In genomic region chr14:77040309-77040994, GRCh38 we compare ENCODE assay signal across 8 cellular contexts. TPM values are rescaled to one million over a fixed set of nuclear protein-coding genes. Genes with fewer than 3 reads are reported as not detected.
DNase-seq lines count a peak whose midpoint lies in the region; ATAC-seq and TF ChIP-seq lines count a peak whose summit lies in the region.

No MANE protein-coding gene starts in this region.

- H3K4me1 Mint-ChIP-seq in neural progenitor cell: peaks cover 92% of the 10 kb centered on the region

- H3F3A ChIP-seq in MM.1S (ENCODE audit: insufficient read depth, low read length) (peaks cover 37% of the 10 kb centered on the region), neural progenitor cell (ENCODE audit: low read depth) (peaks cover 24% of the 10 kb centered on the region)

- peak overlapping the region; percentile 99 for H3K27ac Mint-ChIP-seq in neural progenitor cell

- H3K27ac ChIP-seq in MM.1S (ENCODE audit: low read length) (peak overlapping the region; percentile 91), foreskin keratinocyte (peak overlapping the region; percentile 84), neural progenitor cell (no peak overlapping the region), stomach smooth muscle (ENCODE audit: low read length) (peak overlapping the region; percentile 95)

- peak overlapping the region; percentile 34 for H2AFZ ChIP-seq in MM.1S (ENCODE audit: low read length)
- H2AFZ ChIP-seq in neural progenitor cell (replicated peaks): peak overlapping the region; percentile 52

- H3K27me3 ChIP-seq in MM.1S (replicated peaks; ENCODE audit: insufficient read depth, low read length): no peaks in the 10 kb centered on the region
- H3K27me3 ChIP-seq in foreskin keratinocyte: no peaks in the 10 kb centered on the region
- peaks cover 43% of the 10 kb centered on the region for H3K27me3 ChIP-seq in neural progenitor cell
- H3K27me3 ChIP-seq in stomach smooth muscle (ENCODE audit: control insufficient read depth in 1 of 2, insufficient read depth in 2 of 2, low read length in 2 of 2): no peaks in the 10 kb centered on the region

- H3K4me3 ChIP-seq in MM.1S (ENCODE audit: low read length) (peak overlapping the region; percentile 49), neural progenitor cell (peak overlapping the region; percentile 45), stomach smooth muscle (ENCODE audit: low read length in 2 of 2) (peak overlapping the region; percentile 24 to 69)

- H4K20me1 ChIP-seq in MM.1S (ENCODE audit: insufficient read depth, low read length) (no peaks in the 10 kb centered on the region), neural progenitor cell (ENCODE audit: low read depth) (no peaks in the 10 kb centered on the region)

- no peaks in the 10 kb centered on the region for H3K36me3 Mint-ChIP-seq in neural progenitor cell

- H3K9me2 ChIP-seq in MM.1S (replicated peaks; ENCODE audit: insufficient read depth, low read length): no peaks in the 10 kb centered on the region

- DNase-seq in Daoy (ENCODE audit: low read depth) (peak; percentile 97), HCEC 1CT (peak; percentile 99), MM.1S (peak; percentile 88), SHP77 treated with DMSO at 0.1 percent for 48 hours (lab: John Stamatoyannopoulos, UW) (peak; percentile 100), activated gamma-delta T cell (lab: John Stamatoyannopoulos, UW) (peak; percentile 64), foreskin keratinocyte (peak; percentile 92 to 96), neural progenitor cell (ENCODE audit: low spot score) (peak; percentile 83)

- H3K79me2 ChIP-seq in MM.1S (ENCODE audit: low read length) (no peaks in the 10 kb centered on the region), neural progenitor cell (ENCODE audit: low read depth) (no peaks in the 10 kb centered on the region)

- no peaks in the 10 kb centered on the region for H3K9me3 Mint-ChIP-seq in neural progenitor cell

- ATAC-seq in foreskin keratinocyte: peak; percentile 64

- H3K4me2 ChIP-seq in MM.1S (ENCODE audit: low read depth, low read length) (peak overlapping the region; percentile 76), neural progenitor cell (peak overlapping the region; percentile 79)

- H3K27me3 Mint-ChIP-seq in neural progenitor cell (ENCODE audit: insufficient read depth, low read depth): peaks cover 15% of the 10 kb centered on the region

- H3K9ac ChIP-seq in MM.1S (ENCODE audit: low read length) (peak overlapping the region; percentile 61), neural progenitor cell (no peak overlapping the region), stomach smooth muscle (ENCODE audit: low read length in 2 of 2) (peak overlapping the region; percentile 54 to 71)

- H3K9me3 ChIP-seq in MM.1S (replicated peaks; ENCODE audit: insufficient read depth, low read length): no peaks in the 10 kb centered on the region
- H3K9me3 ChIP-seq in neural progenitor cell (ENCODE audit: low read depth): no peaks in the 10 kb centered on the region
- no peaks in the 10 kb centered on the region for H3K9me3 ChIP-seq in stomach smooth muscle (ENCODE audit: control insufficient read depth in 2 of 2, low read length in 2 of 2)

- no peaks in the 10 kb centered on the region for H3K36me3 ChIP-seq in MM.1S (replicated peaks; ENCODE audit: insufficient read depth, low read length)
- no peaks in the 10 kb centered on the region for H3K36me3 ChIP-seq in neural progenitor cell
- H3K36me3 ChIP-seq in stomach smooth muscle (ENCODE audit: control insufficient read depth in 2 of 2, insufficient read depth in 2 of 2, low read length in 2 of 2): no peaks in the 10 kb centered on the region

- peak overlapping the region; percentile 83 for H3K4me3 Mint-ChIP-seq in neural progenitor cell

- TF ChIP-seq CTCF in MM.1S (IDR thresholded peaks at IDR 0.05; ENCODE audit: low read length): no peak
- TF ChIP-seq CTCF in foreskin keratinocyte (conservative IDR thresholded peaks at IDR 0.05): no peak
- TF ChIP-seq CTCF in neural progenitor cell (IDR thresholded peaks at IDR 0.05): no peak

- peaks cover 59% of the 10 kb centered on the region for H3K4me1 ChIP-seq in MM.1S (ENCODE audit: low read length)
- H3K4me1 ChIP-seq in foreskin keratinocyte: peaks cover 61% of the 10 kb centered on the region
- peaks cover 68% of the 10 kb centered on the region for H3K4me1 ChIP-seq in neural progenitor cell
- H3K4me1 ChIP-seq in stomach smooth muscle (ENCODE audit: control insufficient read depth, insufficient read depth, low read length): peaks cover 82% of the 10 kb centered on the region

RNA-seq across cellular contexts. Expression of gene IRF2BPL, which starts 11.9 kb away (rescaled TPM):
- total RNA-seq in Daoy (2014; rRNA removed; shearing (Covaris generic)): 28.6 and 31.5 TPM in 2 replicates
- total RNA-seq in foreskin keratinocyte (20.2 and 20.7 TPM in 2 replicates), neural progenitor cell (ENCODE audit: low replicate concordance) (4.8 and 14.9 TPM in 2 replicates)
- 8.0 and 8.7 TPM in 2 replicates for polyA plus RNA-seq in foreskin keratinocyte

RNA-seq across cellular contexts. Expression of gene CIPC, which starts 57.6 kb away (rescaled TPM):
- 12.7 and 15.6 TPM in 2 replicates for total RNA-seq in Daoy (2014; rRNA removed; shearing (Covaris generic))
- total RNA-seq in foreskin keratinocyte (10.0 and 10.1 TPM in 2 replicates), neural progenitor cell (ENCODE audit: low replicate concordance) (22.5 and 24.3 TPM in 2 replicates)
- 2.3 and 3.0 TPM in 2 replicates for polyA plus RNA-seq in foreskin keratinocyte
